In the genomic region with DNA sequence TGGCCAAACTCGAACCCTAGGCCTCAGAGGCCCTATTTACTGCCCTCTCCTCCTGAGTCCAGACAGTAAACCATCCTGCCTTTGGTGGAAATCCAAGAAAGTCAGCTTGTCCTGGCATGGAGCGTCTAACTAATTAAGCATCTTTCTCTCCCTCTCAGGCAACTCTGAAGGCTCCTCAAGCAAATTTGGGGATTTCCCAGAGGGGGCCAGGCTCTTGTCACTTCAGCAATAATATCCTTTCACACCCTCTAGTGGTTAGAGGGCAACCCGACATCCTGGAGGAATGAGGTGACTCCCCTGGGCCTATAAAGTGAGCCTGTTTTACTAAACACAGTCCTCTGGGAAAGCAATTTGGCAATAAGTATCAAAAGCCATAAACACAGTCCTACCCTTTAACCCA, we compare ENCODE assay signal across 9 cellular contexts.
A peak's percentile ranks its signal among the peaks of the same experiment; 100 is the strongest.
DNase-seq lines count a peak whose midpoint lies in the region; ATAC-seq, FAIRE-seq and TF ChIP-seq lines count a peak whose summit lies in the region.
"Had no signal": no experiment of that assay in that cellular context is flagged by ENCODE, and none has a peak within 500 bp of the region (broad histone marks: within the 10 kb centered on the region; RNA-seq: fewer than 3 reads in every experiment).

No MANE protein-coding gene starts in this region.

- in situ Hi-C loops in KBM-7 (cut with MboI; ENCODE audit: low pct_unique_long_range_greater_than_20kb, low sequenced_read_pairs): no loop called here

- no peaks in the 10 kb centered on the region for H3K4me1 ChIP-seq in neural progenitor cell
- no peaks in the 10 kb centered on the region for H3K4me1 ChIP-seq in adrenal gland (replicated peaks in 1 of 2)

- H3K36me3 Mint-ChIP-seq in neural progenitor cell: no peaks in the 10 kb centered on the region

- no peaks in the 10 kb centered on the region for H3K79me2 ChIP-seq in neural progenitor cell (ENCODE audit: low read depth)

- peak overlapping the region; percentile 37 for H2AFZ ChIP-seq in neural progenitor cell (replicated peaks)

- peak; percentile 98 for ATAC-seq in GM21786 (IDR thresholded peaks at IDR 0.05; ENCODE audit: unreplicated experiment)
- ATAC-seq in esophagus mucosa: no peak

- H3K27me3 ChIP-seq in neural progenitor cell: no peaks in the 10 kb centered on the region
- H3K27me3 ChIP-seq in adrenal gland: no peaks in the 10 kb centered on the region

- TF ChIP-seq CTCF in GM12865 (IDR thresholded peaks at IDR 0.05; ENCODE audit: insufficient read depth, low read depth, low read length, missing control alignments) (peak; percentile 58), cardiac fibroblast (IDR thresholded peaks at IDR 0.05; ENCODE audit: low read depth, low read length) (peak; percentile 23), neural progenitor cell (IDR thresholded peaks at IDR 0.05) (peak; percentile 78), adrenal gland (IDR thresholded peaks at IDR 0.05) (no peak)

- TF ChIP-seq POLR2A in adrenal gland (IDR thresholded peaks at IDR 0.05): no peak

- H3K27ac ChIP-seq in neural progenitor cell (no peak overlapping the region), adrenal gland (no peak overlapping the region)
- H3K27ac ChIP-seq: epithelial cell of prostate had no signal

- DNase-seq in GM12865 (ENCODE audit: low read depth) (peak; percentile 77), KBM-7 (peak; percentile 73), cardiac fibroblast (ENCODE audit: low read depth in 2 of 2) (peak; percentile 14 to 32), neural progenitor cell (ENCODE audit: low spot score) (peak; percentile 82), adrenal gland (no peak)

- H3K36me3 ChIP-seq in neural progenitor cell (no peaks in the 10 kb centered on the region), adrenal gland (replicated peaks in 1 of 2) (no peaks in the 10 kb centered on the region)

- peaks cover 7% of the 10 kb centered on the region for H3K4me1 Mint-ChIP-seq in neural progenitor cell

- no peak overlapping the region for H3K4me2 ChIP-seq in neural progenitor cell

- H3K27ac Mint-ChIP-seq in neural progenitor cell: no peak overlapping the region

- no peak overlapping the region for H3K4me3 Mint-ChIP-seq in neural progenitor cell

- peaks cover 8% of the 10 kb centered on the region for H3K27me3 Mint-ChIP-seq in neural progenitor cell (ENCODE audit: insufficient read depth, low read depth)

- H3K4me3 ChIP-seq in GM12865 (ENCODE audit: low read depth, low read length) (no peak overlapping the region), cardiac fibroblast (replicated peaks in 1 of 2; ENCODE audit: low read depth in 2 of 2, low read length in 2 of 2) (no peak overlapping the region), neural progenitor cell (no peak overlapping the region), adrenal gland (no peak overlapping the region)

- H3K9me3 Mint-ChIP-seq in neural progenitor cell: no peaks in the 10 kb centered on the region

- FAIRE-seq in TTC549 (lab: Jason Lieb, UNC): peak; percentile 63

- WGBS in adrenal gland, 4 donors: 25 to 48% (median 43%) methylated on average over 2 to 3 of the region's 3 CpGs

- H3F3A ChIP-seq in neural progenitor cell (ENCODE audit: low read depth): peaks cover 4% of the 10 kb centered on the region

- intact Hi-C loops in adrenal gland (cut with DNase I): no loop called here

- H3K9ac ChIP-seq in neural progenitor cell: no peak overlapping the region

- H4K20me1 ChIP-seq in neural progenitor cell (ENCODE audit: low read depth): no peaks in the 10 kb centered on the region

- H3K9me3 ChIP-seq in neural progenitor cell (ENCODE audit: low read depth) (no peaks in the 10 kb centered on the region), adrenal gland (replicated peaks in 1 of 3) (no peaks in the 10 kb centered on the region)

Comparison
In these comparisons a context has a peak if more than half of its experiments do, and no peak if none do; other contexts are left out.
1. DNase-seq: peak in GM12865 (single experiment), KBM-7 (single experiment), cardiac fibroblast (2 of 2) and neural progenitor cell (single experiment); none in adrenal gland (0 of 7).
2. CTCF ChIP-seq: peak in GM12865 (single experiment), cardiac fibroblast (single experiment) and neural progenitor cell (single experiment); none in adrenal gland (0 of 6).